19 cellular contexts compared by ENCODE assay signal in the genomic region with DNA sequence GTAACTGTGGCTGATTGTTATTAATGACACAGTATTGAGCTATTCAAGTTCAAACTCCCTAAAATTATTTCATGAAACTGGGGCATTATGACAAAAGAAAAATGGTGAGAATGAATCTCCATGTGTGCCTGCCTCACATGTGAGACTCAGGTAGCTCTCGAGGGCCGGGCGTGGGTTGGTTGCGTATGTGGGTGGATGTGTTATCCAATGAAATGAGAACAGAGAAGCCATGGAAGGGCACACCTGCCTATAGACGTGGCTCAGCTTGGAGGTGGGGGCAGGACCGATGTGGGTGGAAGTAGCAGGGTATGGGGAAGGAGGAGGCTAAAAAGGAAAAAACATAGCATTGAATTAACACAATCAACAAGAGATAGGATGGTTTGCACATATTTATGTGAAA.
DNase-seq lines count a peak whose midpoint lies in the region; ATAC-seq and TF ChIP-seq lines count a peak whose summit lies in the region.
"Had no signal": no experiment of that assay in that cellular context is flagged by ENCODE, and none has a peak within 500 bp of the region (broad histone marks: within the 10 kb centered on the region; RNA-seq: fewer than 3 reads in every experiment).

No MANE protein-coding gene starts in this region.

- no peaks in the 10 kb centered on the region for H3K9me3 ChIP-seq in endodermal cell (ENCODE audit: control insufficient read depth, low read length)
- no peaks in the 10 kb centered on the region for H3K9me3 ChIP-seq in transverse colon
- H3K9me3 ChIP-seq: A549 had no signal

- no peak overlapping the region for H3K9ac ChIP-seq in endodermal cell (ENCODE audit: extremely low read depth, low read length, poor library complexity, severe bottlenecking)

- in situ Hi-C loops in transverse colon (cut with MboI; ENCODE audit: low pct_ligation_motif_present in 1 of 4, low pct_unique_long_range_greater_than_20kb in 1 of 4, low sequenced_read_pairs in 3 of 4): no loop called here

- WGBS in endodermal cell (ENCODE audit: insufficient coverage in 1 of 2, insufficient read length in 1 of 2), 2 experiments: 94 to 100% methylated on average over 3 to 6 of the region's 6 CpGs
- 87 to 89% methylated on average over 6 of the region's 6 CpGs for WGBS in transverse colon (ENCODE audit: low coverage in 1 of 2), 2 donors

- DNase-seq in activated CD4-positive, alpha-beta T cell treated with anti-CD3 and anti-CD28 coated beads, Interleukin-2, amount 10 ng/mL, durations not matched to agents 7 days and 5 days: no peak
- no peak for DNase-seq in activated CD4-positive, alpha-beta T cell treated with anti-CD3 and anti-CD28 coated beads, Interleukin-2, amount 10 ng/mL, durations not matched to agents 24 days and 14 days
- DNase-seq in endodermal cell (peak; percentile 17), natural killer cell (no peak), NCI-H524 (lab: John Stamatoyannopoulos, UW) (no peak), transverse colon (no peak)
- DNase-seq: AML-193; CD4-positive, alpha-beta T cell; DMS153; DMS79; GDM1; HCEC 1CT; IMR-90 had no signal

- peaks cover 4% of the 10 kb centered on the region for H3K36me3 Mint-ChIP-seq in activated CD4-positive, alpha-beta T cell treated with anti-CD3 and anti-CD28 coated beads, Interleukin-2, amount 10 ng/mL, durations not matched to agents 7 days and 5 days (ENCODE audit: low read depth)
- H3K36me3 Mint-ChIP-seq in activated CD4-positive, alpha-beta T cell treated with anti-CD3 and anti-CD28 coated beads, Interleukin-2, amount 10 ng/mL, durations not matched to agents 24 days and 14 days (ENCODE audit: low read depth): peaks cover 46% of the 10 kb centered on the region
- no peaks in the 10 kb centered on the region for H3K36me3 Mint-ChIP-seq in endodermal cell (ENCODE audit: low read depth)
- H3K36me3 Mint-ChIP-seq in natural killer cell: peaks cover 41% of the 10 kb centered on the region

- H3K4me3 ChIP-seq in endodermal cell (ENCODE audit: low read length) (no peak overlapping the region), transverse colon (no peak overlapping the region)
- H3K4me3 ChIP-seq: A549, GM23338 had no signal

- ATAC-seq in natural killer cell: no peak
- ATAC-seq in HG03175 (IDR thresholded peaks at IDR 0.05; ENCODE audit: unreplicated experiment): no peak
- ATAC-seq: A549, GM23338 had no signal

- H3K27me3 Mint-ChIP-seq in activated CD4-positive, alpha-beta T cell treated with anti-CD3 and anti-CD28 coated beads, Interleukin-2, amount 10 ng/mL, durations not matched to agents 7 days and 5 days: no peaks in the 10 kb centered on the region
- H3K27me3 Mint-ChIP-seq in activated CD4-positive, alpha-beta T cell treated with anti-CD3 and anti-CD28 coated beads, Interleukin-2, amount 10 ng/mL, durations not matched to agents 24 days and 14 days: no peaks in the 10 kb centered on the region
- H3K27me3 Mint-ChIP-seq in endodermal cell (ENCODE audit: insufficient read depth) (peaks cover 2% of the 10 kb centered on the region), natural killer cell (ENCODE audit: low read depth in 2 of 2) (no peaks in the 10 kb centered on the region)
- H3K27me3 Mint-ChIP-seq: CD4-positive, alpha-beta T cell had no signal

- H3K4me1 ChIP-seq in endodermal cell (ENCODE audit: control insufficient read depth, insufficient read depth, low read length) (peaks cover 1% of the 10 kb centered on the region), transverse colon (peaks cover 0 to 7% (median 0%) of the 10 kb centered on the region in 4 donors)
- H3K4me1 ChIP-seq: A549 had no signal

- H3K27ac ChIP-seq in endodermal cell (ENCODE audit: low read depth, low read length) (no peak overlapping the region), transverse colon (no peak overlapping the region)
- H3K27ac ChIP-seq: 22Rv1, A549, C4-2B, HL-60 had no signal

- intact Hi-C loops in activated CD4-positive, alpha-beta T cell treated with anti-CD3 and anti-CD28 coated beads, Interleukin-2, amount 10 ng/mL, durations not matched to agents 24 days and 14 days (cut with micrococcal nuclease): no loop called here
- intact Hi-C loops in natural killer cell (cut with micrococcal nuclease): no loop called here
- intact Hi-C loops in transverse colon (cut with DNase I; ENCODE audit: low total_unique reads): loop anchor here (1.0 kb wide), 1 partner anchor 28 kb away; no protein-coding TSS in a partner anchor

- CTCF ChIA-PET in activated CD4-positive, alpha-beta T cell treated with anti-CD3 and anti-CD28 coated beads, Interleukin-2, amount 10 ng/mL, durations not matched to agents 7 days and 5 days (lab: Charles Lee): interaction anchor here (0.8 to 1.2 kb wide), 3 partner anchors 9 to 150 kb away, joined by 3 to 4 read pairs (median 3); no protein-coding TSS in a partner anchor

- no peak overlapping the region for H3K4me3 Mint-ChIP-seq in activated CD4-positive, alpha-beta T cell treated with anti-CD3 and anti-CD28 coated beads, Interleukin-2, amount 10 ng/mL, durations not matched to agents 7 days and 5 days
- H3K4me3 Mint-ChIP-seq in activated CD4-positive, alpha-beta T cell treated with anti-CD3 and anti-CD28 coated beads, Interleukin-2, amount 10 ng/mL, durations not matched to agents 24 days and 14 days: no peak overlapping the region
- H3K4me3 Mint-ChIP-seq in endodermal cell (no peak overlapping the region), natural killer cell (no peak overlapping the region)
- H3K4me3 Mint-ChIP-seq: CD4-positive, alpha-beta T cell; GM23338 had no signal

- no peak for TF ChIP-seq POLR2A in transverse colon (IDR thresholded peaks at IDR 0.05)

- POLR2A ChIA-PET in activated CD4-positive, alpha-beta T cell treated with anti-CD3 and anti-CD28 coated beads, Interleukin-2, amount 10 ng/mL, durations not matched to agents 7 days and 5 days (lab: Charles Lee): interaction anchor here (0.6 kb wide), 1 partner anchor 429 kb away, joined by 5 read pairs; no protein-coding TSS in a partner anchor

- H3K36me3 ChIP-seq in endodermal cell (ENCODE audit: control insufficient read depth, insufficient read depth, low read length) (no peaks in the 10 kb centered on the region), transverse colon (no peaks in the 10 kb centered on the region)

- peak overlapping the region; percentile 14 for H3K27ac Mint-ChIP-seq in activated CD4-positive, alpha-beta T cell treated with anti-CD3 and anti-CD28 coated beads, Interleukin-2, amount 10 ng/mL, durations not matched to agents 7 days and 5 days
- no peak overlapping the region for H3K27ac Mint-ChIP-seq in activated CD4-positive, alpha-beta T cell treated with anti-CD3 and anti-CD28 coated beads, Interleukin-2, amount 10 ng/mL, durations not matched to agents 24 days and 14 days
- H3K27ac Mint-ChIP-seq in endodermal cell (no peak overlapping the region), natural killer cell (peak overlapping the region; percentile 72 to 77)
- H3K27ac Mint-ChIP-seq: CD4-positive, alpha-beta T cell; GM23338 had no signal

- H3K9me3 Mint-ChIP-seq in activated CD4-positive, alpha-beta T cell treated with anti-CD3 and anti-CD28 coated beads, Interleukin-2, amount 10 ng/mL, durations not matched to agents 7 days and 5 days: peaks cover 2% of the 10 kb centered on the region
- H3K9me3 Mint-ChIP-seq in activated CD4-positive, alpha-beta T cell treated with anti-CD3 and anti-CD28 coated beads, Interleukin-2, amount 10 ng/mL, durations not matched to agents 24 days and 14 days: peaks cover 3% of the 10 kb centered on the region
- H3K9me3 Mint-ChIP-seq in endodermal cell (no peaks in the 10 kb centered on the region), natural killer cell (no peaks in the 10 kb centered on the region)
- H3K9me3 Mint-ChIP-seq: CD4-positive, alpha-beta T cell; GM23338 had no signal

- TF ChIP-seq CTCF in endodermal cell (conservative IDR thresholded peaks at IDR 0.05): no peak
- no peak for TF ChIP-seq CTCF in natural killer cell (IDR thresholded peaks at IDR 0.05)
- no peak for TF ChIP-seq CTCF in transverse colon (IDR thresholded peaks at IDR 0.05)

- H3K27me3 ChIP-seq in endodermal cell (ENCODE audit: control insufficient read depth, insufficient read depth, low read length, poor library complexity, severe bottlenecking): no peaks in the 10 kb centered on the region
- H3K27me3 ChIP-seq in transverse colon: no peaks in the 10 kb centered on the region

- H3K4me1 Mint-ChIP-seq in activated CD4-positive, alpha-beta T cell treated with anti-CD3 and anti-CD28 coated beads, Interleukin-2, amount 10 ng/mL, durations not matched to agents 7 days and 5 days: peaks cover 4% of the 10 kb centered on the region
- H3K4me1 Mint-ChIP-seq in activated CD4-positive, alpha-beta T cell treated with anti-CD3 and anti-CD28 coated beads, Interleukin-2, amount 10 ng/mL, durations not matched to agents 24 days and 14 days: peaks cover 11% of the 10 kb centered on the region
- H3K4me1 Mint-ChIP-seq in endodermal cell: peaks cover 11% of the 10 kb centered on the region
- peaks cover 66 to 72% of the 10 kb centered on the region in 2 donors for H3K4me1 Mint-ChIP-seq in natural killer cell

- TF ChIP-seq EP300 in transverse colon (IDR thresholded peaks at IDR 0.05; ENCODE audit: low read depth): no peak

Comparison
In these comparisons a context has a peak if more than half of its experiments do, and no peak if none do; other contexts are left out.
1. H3K27ac Mint-ChIP-seq: peak in activated CD4-positive, alpha-beta T cell treated with anti-CD3 and anti-CD28 coated beads, Interleukin-2, amount 10 ng/mL, durations not matched to agents 7 days and 5 days (single experiment) and natural killer cell (2 of 2); none in activated CD4-positive, alpha-beta T cell treated with anti-CD3 and anti-CD28 coated beads, Interleukin-2, amount 10 ng/mL, durations not matched to agents 24 days and 14 days (single experiment) and endodermal cell (single experiment).